ENCODE assay signal across 10 cellular contexts in genomic region chr11:64298966-64299846, GRCh38. TPM values are rescaled to one million over a fixed set of nuclear protein-coding genes. Genes with fewer than 3 reads are reported as not detected.
DNase-seq lines count a peak whose midpoint lies in the region; ATAC-seq and TF ChIP-seq lines count a peak whose summit lies in the region.
"Had no signal": no experiment of that assay in that cellular context is flagged by ENCODE, and none has a peak within 500 bp of the region (broad histone marks: within the 10 kb centered on the region; RNA-seq: fewer than 3 reads in every experiment).

No MANE protein-coding gene starts in this region.

- peaks cover 18 to 36% (median 20%) of the 10 kb centered on the region in 3 donors for H3K4me1 Mint-ChIP-seq in CD8-positive, alpha-beta memory T cell

- H3K27ac Mint-ChIP-seq in CD8-positive, alpha-beta memory T cell: peak overlapping the region in 6 of 8 donors; percentile 34 to 78 (median 38)

- DNase-seq in CD8-positive, alpha-beta memory T cell: peak in 1 of 5 donors; percentile 19
- peak; percentile 87 for DNase-seq in left ventricle myocardium superior
- DNase-seq in activated CD8-positive, alpha-beta memory T cell treated with anti-CD3 and anti-CD28 coated beads for 24 hours: no peak
- DNase-seq in NCI-H1105 treated with DMSO at 0.1 percent for 48 hours (lab: John Stamatoyannopoulos, UW): no peak
- no peak for DNase-seq in NCI-H82 (lab: John Stamatoyannopoulos, UW)

- H3K27ac ChIP-seq in CD8-positive, alpha-beta memory T cell (ENCODE audit: low read depth, low read length): no peak overlapping the region
- H3K27ac ChIP-seq in VCaP: peak overlapping the region; percentile 73
- no peak overlapping the region for H3K27ac ChIP-seq in rectal smooth muscle tissue (ENCODE audit: low read depth, low read length)

- CTCF ChIA-PET in CD8-positive, alpha-beta memory T cell (lab: Charles Lee): interaction anchor here (0.8 to 2.9 kb wide), 3 partner anchors 32 to 134 kb away, joined by 3 to 12 read pairs (median 5); no protein-coding TSS in a partner anchor

- peaks cover 22% of the 10 kb centered on the region for H3K4me1 ChIP-seq in CD8-positive, alpha-beta memory T cell (ENCODE audit: insufficient read depth, low read length)
- peaks cover 10% of the 10 kb centered on the region for H3K4me1 ChIP-seq in rectal smooth muscle tissue (ENCODE audit: control insufficient read depth, insufficient read depth, low read length)

- no peaks in the 10 kb centered on the region for H3K9me3 ChIP-seq in CD8-positive, alpha-beta memory T cell (ENCODE audit: low read length)

- H3K9me3 Mint-ChIP-seq in CD8-positive, alpha-beta memory T cell: no peaks in the 10 kb centered on the region

- intact Hi-C loops in left ventricle myocardium superior (cut with micrococcal nuclease): no loop called here

- peak; percentile 67 for ATAC-seq in left ventricle myocardium superior
- ATAC-seq in HG03025 (IDR thresholded peaks at IDR 0.05; ENCODE audit: low FRiP score, unreplicated experiment): no peak

- no peaks in the 10 kb centered on the region for H3K36me3 ChIP-seq in CD8-positive, alpha-beta memory T cell (ENCODE audit: insufficient read depth, low read length)
- H3K36me3 ChIP-seq in rectal smooth muscle tissue (ENCODE audit: control insufficient read depth, insufficient read depth, low read length): no peaks in the 10 kb centered on the region

- peaks cover 64% of the 10 kb centered on the region for H3K27me3 ChIP-seq in CD8-positive, alpha-beta memory T cell (ENCODE audit: insufficient read depth, low read length, poor library complexity, severe bottlenecking)
- peaks cover 42% of the 10 kb centered on the region for H3K27me3 ChIP-seq in rectal smooth muscle tissue (ENCODE audit: control insufficient read depth, insufficient read depth, low read length)

- H3K36me3 Mint-ChIP-seq in CD8-positive, alpha-beta memory T cell: no peaks in the 10 kb centered on the region

- TF ChIP-seq CTCF in VCaP (conservative IDR thresholded peaks at IDR 0.05): peak; percentile 38

- POLR2A ChIA-PET in CD8-positive, alpha-beta memory T cell (lab: Charles Lee): interaction anchor here (0.6 kb wide), 2 partner anchors 28 to 1570 kb away, joined by 3 read pairs; no protein-coding TSS in a partner anchor

- no peak overlapping the region for H3K9ac ChIP-seq in rectal smooth muscle tissue (ENCODE audit: low read length)

- H3K27me3 Mint-ChIP-seq in CD8-positive, alpha-beta memory T cell: peaks cover 58 to 66% of the 10 kb centered on the region in 2 donors

- H3K4me3 ChIP-seq in CD8-positive, alpha-beta memory T cell (ENCODE audit: low read length): no peak overlapping the region
- H3K4me3 ChIP-seq in rectal smooth muscle tissue (ENCODE audit: low read length): peak overlapping the region; percentile 52

- H3K4me3 Mint-ChIP-seq in CD8-positive, alpha-beta memory T cell: peak overlapping the region; percentile 11 to 86 (median 77)

RNA-seq across cellular contexts. Expression of gene CATSPERZ, which starts 1.0 kb away (rescaled TPM):
- not detected for total RNA-seq in CD8-positive, alpha-beta memory T cell
- not detected for polyA plus RNA-seq in CD8-positive, alpha-beta memory T cell
- total RNA-seq in left ventricle myocardium superior: not detected
- total RNA-seq: mononuclear cell; T-helper 1 cell treated with Interleukin-12 subunit alpha and Interleukin-12 subunit beta and Interleukin-4 antibody, amounts not matched to agents 30 ng/mL and 1 ng/mL, for 36 hours had no signal

RNA-seq across cellular contexts. Expression of gene ESRRA, which starts 6.1 kb away (rescaled TPM):
- 10 to 100 TPM; 52.2 to 54.3 TPM for total RNA-seq in CD8-positive, alpha-beta memory T cell
- polyA plus RNA-seq in CD8-positive, alpha-beta memory T cell: 11.9 TPM
- 256 TPM for total RNA-seq in left ventricle myocardium superior

RNA-seq across cellular contexts. Expression of gene KCNK4, which starts 8.1 kb away (rescaled TPM):
- not detected for total RNA-seq in CD8-positive, alpha-beta memory T cell
- polyA plus RNA-seq in CD8-positive, alpha-beta memory T cell: not detected
- total RNA-seq in left ventricle myocardium superior: not detected
- total RNA-seq: mononuclear cell had no signal

RNA-seq across cellular contexts. Expression of gene GPR137, which starts 13.6 kb away (rescaled TPM):
- total RNA-seq in CD8-positive, alpha-beta memory T cell: 10 to 100 TPM; 64.2 to 65.0 TPM
- polyA plus RNA-seq in CD8-positive, alpha-beta memory T cell: 9.1 TPM
- total RNA-seq in left ventricle myocardium superior: 33.6 TPM

RNA-seq across cellular contexts. Expression of gene BAD, which starts 14.7 kb away (rescaled TPM):
- total RNA-seq in CD8-positive, alpha-beta memory T cell: 10 to 100 TPM; 40.4 to 40.9 TPM
- 56.5 TPM for polyA plus RNA-seq in CD8-positive, alpha-beta memory T cell
- 98.7 TPM for total RNA-seq in left ventricle myocardium superior
